ENCODE assay signal across 10 cellular contexts in the genomic region with DNA sequence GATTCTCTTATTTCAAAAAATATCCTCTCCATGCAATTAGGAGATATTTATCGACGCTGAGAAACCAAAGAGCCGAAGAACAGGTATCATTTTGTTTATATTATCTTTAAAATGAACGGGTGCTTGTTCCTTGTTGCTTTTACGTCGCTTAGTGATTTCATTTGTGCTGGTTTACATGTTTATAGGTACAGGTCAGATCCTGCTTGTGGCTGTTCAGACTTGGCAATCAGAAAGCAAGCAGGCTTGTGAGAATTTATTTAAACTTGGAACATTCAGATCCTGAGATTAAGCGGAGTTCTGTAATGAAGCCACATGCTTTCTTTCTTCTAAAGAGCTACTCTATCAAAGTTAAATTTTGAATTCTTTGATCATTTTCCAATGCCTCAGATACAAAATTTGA. TPM values are rescaled to one million over a fixed set of nuclear protein-coding genes. Genes with fewer than 3 reads are reported as not detected.
DNase-seq lines count a peak whose midpoint lies in the region; ATAC-seq and TF ChIP-seq lines count a peak whose summit lies in the region.
"Had no signal": no experiment of that assay in that cellular context is flagged by ENCODE, and none has a peak within 500 bp of the region (broad histone marks: within the 10 kb centered on the region; RNA-seq: fewer than 3 reads in every experiment).

No MANE protein-coding gene starts in this region.

- H3F3A ChIP-seq in SK-N-SH (replicated peaks; ENCODE audit: insufficient read depth) = no peaks in the 10 kb centered on the region

- H3K36me3 ChIP-seq in SK-N-SH (replicated peaks in 1 of 2; ENCODE audit: control insufficient read depth in 1 of 2, insufficient read depth in 2 of 2, low read length in 1 of 2) = no peaks in the 10 kb centered on the region
- H3K36me3 ChIP-seq in OCI-LY3 (replicated peaks; ENCODE audit: low read depth, low read length) = no peaks in the 10 kb centered on the region

- no peak overlapping the region for H3K9ac ChIP-seq in SK-N-SH
- H3K9ac ChIP-seq in OCI-LY3 (ENCODE audit: low read length) = no peak overlapping the region

- H3K27ac ChIP-seq in SK-N-SH (ENCODE audit: low read depth in 2 of 2, low read length in 1 of 2) (peak overlapping the region in 1 of 2 experiments; percentile 78; a peak in 1 of 4 replicates), OCI-LY3 (ENCODE audit: low read length) (no peak overlapping the region), skin epidermis (peak overlapping the region in 20 of 21 experiments; percentile 32 to 89 (median 76))

- no peak for TF ChIP-seq RAD21 in SK-N-SH (IDR thresholded peaks at IDR 0.05; ENCODE audit: low read length)

- no peak for TF ChIP-seq CTCF in SK-N-SH (IDR thresholded peaks at IDR 0.05)
- no peak for TF ChIP-seq CTCF in OCI-LY3 (IDR thresholded peaks at IDR 0.05; ENCODE audit: low read depth, low read length)
- no peak for TF ChIP-seq CTCF in epithelial cell of esophagus (IDR thresholded peaks at IDR 0.05; ENCODE audit: insufficient read depth, low read depth, low read length, missing control alignments)

- POLR2A ChIA-PET in SK-N-SH (lab: Yijun Ruan, JAX) = no interaction called here

- H3K4me2 ChIP-seq in SK-N-SH = 0 out of 2 replicates have a peak overlapping the region, but pooled peaks have one; percentile 13
- H3K4me2 ChIP-seq in OCI-LY3 (ENCODE audit: low read length) = peak overlapping the region; percentile 29

- H3K4me3 ChIP-seq in SK-N-SH (ENCODE audit: low read depth in 2 of 2, low read length in 1 of 2) (no peak overlapping the region), OCI-LY3 (ENCODE audit: low read length) (no peak overlapping the region), epithelial cell of esophagus (ENCODE audit: low read length) (peak overlapping the region; percentile 20), skin epidermis (peak overlapping the region in 5 of 7 experiments; percentile 7 to 25 (median 21))

- TF ChIP-seq EP300 in SK-N-SH (IDR thresholded peaks at IDR 0.05; ENCODE audit: borderline replicate concordance in 1 of 2, low read depth in 1 of 2, low read length in 1 of 2) = no peak

- H3K79me2 ChIP-seq in SK-N-SH (ENCODE audit: insufficient read depth) (no peaks in the 10 kb centered on the region), OCI-LY3 (ENCODE audit: low read length) (no peaks in the 10 kb centered on the region)

- H3K9me3 ChIP-seq in SK-N-SH (no peaks in the 10 kb centered on the region), OCI-LY3 (ENCODE audit: insufficient read depth, low read length) (no peaks in the 10 kb centered on the region)

- no peak for DNase-seq in SK-N-SH
- peak; percentile 66 for DNase-seq in epithelial cell of esophagus (ENCODE audit: low read depth)
- DNase-seq in central memory CD4-positive, alpha-beta T cell = no peak
- DNase-seq: activated effector memory CD4-positive, alpha-beta T cell treated with Interleukin-2 at 50 U/mL for 16 hours; retina had no signal

- ATAC-seq in SK-N-SH treated with all-trans-retinoic acid at 6 μM for 48 hours = no peak
- ATAC-seq in HG02885 (IDR thresholded peaks at IDR 0.05; ENCODE audit: poor library complexity, unreplicated experiment) = no peak
- ATAC-seq in HG02852 (IDR thresholded peaks at IDR 0.05; ENCODE audit: unreplicated experiment) = no peak

- no peaks in the 10 kb centered on the region; the same call in 1 of the 2 replicates for H3K27me3 ChIP-seq in SK-N-SH (ENCODE audit: insufficient read depth)
- no peaks in the 10 kb centered on the region for H3K27me3 ChIP-seq in OCI-LY3 (ENCODE audit: low read depth, low read length)

- peaks cover 5 to 22% of the 10 kb centered on the region in 2 experiments; a peak in 3 of 4 replicates for H3K4me1 ChIP-seq in SK-N-SH (ENCODE audit: control insufficient read depth in 1 of 2, insufficient read depth in 2 of 2, low read depth in 1 of 2, low read length in 1 of 2)
- peaks cover 11% of the 10 kb centered on the region for H3K4me1 ChIP-seq in OCI-LY3 (ENCODE audit: low read length)

- no peaks in the 10 kb centered on the region for H3K9me2 ChIP-seq in SK-N-SH

- no peaks in the 10 kb centered on the region for H4K20me1 ChIP-seq in SK-N-SH (ENCODE audit: insufficient read depth)
- H4K20me1 ChIP-seq in OCI-LY3 (ENCODE audit: insufficient read depth, low read length) = no peaks in the 10 kb centered on the region

- WGBS in SK-N-SH (ENCODE audit: low lambda C conversion rate) = 29% methylated on average over 7 of the region's 7 CpGs

- H2AFZ ChIP-seq in SK-N-SH (ENCODE audit: low read depth) (peak overlapping the region; percentile 67; the same call in 1 of the 2 replicates), OCI-LY3 (ENCODE audit: low read depth, low read length) (no peak overlapping the region)

- CTCF ChIA-PET in SK-N-SH (lab: Yijun Ruan, JAX) = interaction anchor here (0.8 to 2.4 kb wide), 4 partner anchors 11 to 92 kb away, joined by 3 to 13 read pairs (median 4); no protein-coding TSS in a partner anchor

TF ChIP-seq in SK-N-SH, 30 proteins besides CTCF, POLR2A, EP300 and RAD21 (continues in another document):
- no peak for TF ChIP-seq SIN3A (IDR thresholded peaks at IDR 0.05; ENCODE audit: borderline replicate concordance, low read depth, low read length)
- TF ChIP-seq RXRA (IDR thresholded peaks at IDR 0.05; ENCODE audit: borderline replicate concordance, low read depth) = no peak
- TF ChIP-seq NRF1 (IDR thresholded peaks at IDR 0.05; ENCODE audit: low read depth, low read length) = no peak
- no peak for TF ChIP-seq POLR2AphosphoS5 (IDR thresholded peaks at IDR 0.05; ENCODE audit: low read depth, low read length)
- TF ChIP-seq YY1 (IDR thresholded peaks at IDR 0.05; ENCODE audit: low read depth) = no peak
- TF ChIP-seq ELF1 (IDR thresholded peaks at IDR 0.05) = no peak
- TF ChIP-seq, protein P1, sequence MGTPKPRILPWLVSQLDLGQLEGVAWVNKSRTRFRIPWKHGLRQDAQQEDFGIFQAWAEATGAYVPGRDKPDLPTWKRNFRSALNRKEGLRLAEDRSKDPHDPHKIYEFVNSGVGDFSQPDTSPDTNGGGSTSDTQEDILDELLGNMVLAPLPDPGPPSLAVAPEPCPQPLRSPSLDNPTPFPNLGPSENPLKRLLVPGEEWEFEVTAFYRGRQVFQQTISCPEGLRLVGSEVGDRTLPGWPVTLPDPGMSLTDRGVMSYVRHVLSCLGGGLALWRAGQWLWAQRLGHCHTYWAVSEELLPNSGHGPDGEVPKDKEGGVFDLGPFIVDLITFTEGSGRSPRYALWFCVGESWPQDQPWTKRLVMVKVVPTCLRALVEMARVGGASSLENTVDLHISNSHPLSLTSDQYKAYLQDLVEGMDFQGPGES (IDR thresholded peaks at IDR 0.05; ENCODE audit: low read depth, low read length) = no peak
- TF ChIP-seq SMC3 (IDR thresholded peaks at IDR 0.05; ENCODE audit: low read depth, low read length) = no peak
- no peak for TF ChIP-seq TCF12 (IDR thresholded peaks at IDR 0.05)
- no peak for TF ChIP-seq RFX5 (IDR thresholded peaks at IDR 0.05; ENCODE audit: low read length)
- no peak for TF ChIP-seq FOXM1 (IDR thresholded peaks at IDR 0.05; ENCODE audit: low read depth)
- TF ChIP-seq GABPA (IDR thresholded peaks at IDR 0.05; ENCODE audit: low read depth) = no peak

TF ChIP-seq in SK-N-SH treated with all-trans-retinoic acid at 6 μM for 48 hours, 23 proteins besides CTCF, POLR2A, EP300 and RAD21:
- TF ChIP-seq BACH2 (CRISPR knock-in tag; IDR thresholded peaks at IDR 0.05; ENCODE audit: borderline replicate concordance) = no peak
- no peak for TF ChIP-seq TOX (CRISPR knock-in tag; IDR thresholded peaks at IDR 0.05; ENCODE audit: borderline replicate concordance)
TF ChIP-seq in SK-N-SH treated with all-trans-retinoic acid at 6 μM for 48 hours: peak in this region for 0.

RNA-seq across cellular contexts. Expression of a gene that starts 43.0 kb away (rescaled TPM):
- 35.6 and 48.1 TPM in 2 replicates for polyA plus RNA-seq in SK-N-SH (2012; rRNA removed)
- polyA plus RNA-seq in SK-N-SH (2012; cell fraction: cytosol; rRNA removed) = 52.4 and 57.7 TPM in 2 replicates
- 16.6 and 61.3 TPM in 2 replicates for polyA plus RNA-seq in SK-N-SH (2012; cell fraction: nucleus; rRNA removed)

Comparison
In these comparisons a context has a peak if more than half of its experiments do, and no peak if none do; other contexts are left out.
1. H3K4me3 ChIP-seq: peak in epithelial cell of esophagus (single experiment) and skin epidermis (5 of 7); none in SK-N-SH (0 of 2) and OCI-LY3 (single experiment).